1 cellular context compared by ENCODE assay signal in genomic region chr19:11293468-11294389, GRCh38.
TF ChIP-seq lines count a peak whose summit lies in the region.

No MANE protein-coding gene starts in this region.

TF ChIP-seq in K562, 482 proteins besides CTCF, POLR2A, EP300 and RAD21 (continued from another document and continues in another):
- TF ChIP-seq, protein P1, sequence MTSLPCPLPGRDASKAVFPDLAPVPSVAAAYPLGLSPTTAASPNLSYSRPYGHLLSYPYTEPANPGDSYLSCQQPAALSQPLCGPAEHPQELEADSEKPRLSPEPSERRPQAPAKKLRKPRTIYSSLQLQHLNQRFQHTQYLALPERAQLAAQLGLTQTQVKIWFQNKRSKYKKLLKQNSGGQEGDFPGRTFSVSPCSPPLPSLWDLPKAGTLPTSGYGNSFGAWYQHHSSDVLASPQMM (CRISPR knock-in tag; IDR thresholded peaks at IDR 0.05) = no peak
- no peak for TF ChIP-seq ATF1 (CRISPR knock-in tag; IDR thresholded peaks at IDR 0.05)
- peak; percentile 55; the same call in 1 of the 2 replicates for TF ChIP-seq ATF1 (tag; IDR thresholded peaks at IDR 0.05)
- peak; percentile 82 for TF ChIP-seq ARID2 (IDR thresholded peaks at IDR 0.05)
- peak; percentile 97 for TF ChIP-seq DEAF1 (CRISPR knock-in tag; IDR thresholded peaks at IDR 0.05)
- no peak for TF ChIP-seq ZC3H4 (CRISPR knock-in tag; IDR thresholded peaks at IDR 0.05; ENCODE audit: borderline replicate concordance)
- TF ChIP-seq ZNF174 (CRISPR knock-in tag; IDR thresholded peaks at IDR 0.05) = no peak
- TF ChIP-seq C11orf30 (IDR thresholded peaks at IDR 0.05; ENCODE audit: low read depth) = no peak
- TF ChIP-seq ZNF740 (CRISPR knock-in tag; IDR thresholded peaks at IDR 0.05) = no peak
- TF ChIP-seq ZNF740 (tag; IDR thresholded peaks at IDR 0.05) = no peak
- TF ChIP-seq SUPT5H (IDR thresholded peaks at IDR 0.05) = no peak
- TF ChIP-seq ZNF785 (CRISPR knock-in tag; IDR thresholded peaks at IDR 0.05) = no peak
- TF ChIP-seq CEBPZ (IDR thresholded peaks at IDR 0.05; ENCODE audit: borderline replicate concordance, low read depth, low read length) = no peak
- TF ChIP-seq RBFOX2 (IDR thresholded peaks at IDR 0.05; ENCODE audit: low read depth, low read length) = no peak
- no peak for TF ChIP-seq MCM3 (IDR thresholded peaks at IDR 0.05)
- TF ChIP-seq ZSCAN29 (IDR thresholded peaks at IDR 0.05) = no peak
- TF ChIP-seq MIER1 (IDR thresholded peaks at IDR 0.05; ENCODE audit: low read depth) = no peak
- no peak for TF ChIP-seq NR2C2 (CRISPR knock-in tag; IDR thresholded peaks at IDR 0.05)
- no peak; the same call in 1 of the 2 replicates for TF ChIP-seq NR2C2 (tag; IDR thresholded peaks at IDR 0.05)
- TF ChIP-seq, protein P2, sequence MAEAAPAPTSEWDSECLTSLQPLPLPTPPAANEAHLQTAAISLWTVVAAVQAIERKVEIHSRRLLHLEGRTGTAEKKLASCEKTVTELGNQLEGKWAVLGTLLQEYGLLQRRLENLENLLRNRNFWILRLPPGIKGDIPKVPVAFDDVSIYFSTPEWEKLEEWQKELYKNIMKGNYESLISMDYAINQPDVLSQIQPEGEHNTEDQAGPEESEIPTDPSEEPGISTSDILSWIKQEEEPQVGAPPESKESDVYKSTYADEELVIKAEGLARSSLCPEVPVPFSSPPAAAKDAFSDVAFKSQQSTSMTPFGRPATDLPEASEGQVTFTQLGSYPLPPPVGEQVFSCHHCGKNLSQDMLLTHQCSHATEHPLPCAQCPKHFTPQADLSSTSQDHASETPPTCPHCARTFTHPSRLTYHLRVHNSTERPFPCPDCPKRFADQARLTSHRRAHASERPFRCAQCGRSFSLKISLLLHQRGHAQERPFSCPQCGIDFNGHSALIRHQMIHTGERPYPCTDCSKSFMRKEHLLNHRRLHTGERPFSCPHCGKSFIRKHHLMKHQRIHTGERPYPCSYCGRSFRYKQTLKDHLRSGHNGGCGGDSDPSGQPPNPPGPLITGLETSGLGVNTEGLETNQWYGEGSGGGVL (CRISPR knock-in tag; IDR thresholded peaks at IDR 0.05) = no peak
- TF ChIP-seq ZNF224 (CRISPR knock-in tag; IDR thresholded peaks at IDR 0.05) = no peak
- no peak for TF ChIP-seq SRSF9 (IDR thresholded peaks at IDR 0.05; ENCODE audit: borderline replicate concordance, low read depth, low read length)
- TF ChIP-seq CREBBP (IDR thresholded peaks at IDR 0.05; ENCODE audit: low read depth, low read length) = no peak
- TF ChIP-seq THRB (CRISPR knock-in tag; conservative IDR thresholded peaks at IDR 0.05) = no peak
- no peak for TF ChIP-seq ELF1 (tag; IDR thresholded peaks at IDR 0.05)
- TF ChIP-seq ATF2 (CRISPR knock-in tag; IDR thresholded peaks at IDR 0.05) = no peak
- TF ChIP-seq TAF1 (IDR thresholded peaks at IDR 0.05; ENCODE audit: control insufficient read depth, extremely low read depth, insufficient read depth, low read length, severe bottlenecking) = no peak
- peak; percentile 20 for TF ChIP-seq CCNT2 (IDR thresholded peaks at IDR 0.05; ENCODE audit: borderline replicate concordance, extremely low read depth, insufficient read length, low read depth, low read length)
- no peak for TF ChIP-seq NR1H2 (CRISPR knock-in tag; IDR thresholded peaks at IDR 0.05)
- TF ChIP-seq, protein P3, sequence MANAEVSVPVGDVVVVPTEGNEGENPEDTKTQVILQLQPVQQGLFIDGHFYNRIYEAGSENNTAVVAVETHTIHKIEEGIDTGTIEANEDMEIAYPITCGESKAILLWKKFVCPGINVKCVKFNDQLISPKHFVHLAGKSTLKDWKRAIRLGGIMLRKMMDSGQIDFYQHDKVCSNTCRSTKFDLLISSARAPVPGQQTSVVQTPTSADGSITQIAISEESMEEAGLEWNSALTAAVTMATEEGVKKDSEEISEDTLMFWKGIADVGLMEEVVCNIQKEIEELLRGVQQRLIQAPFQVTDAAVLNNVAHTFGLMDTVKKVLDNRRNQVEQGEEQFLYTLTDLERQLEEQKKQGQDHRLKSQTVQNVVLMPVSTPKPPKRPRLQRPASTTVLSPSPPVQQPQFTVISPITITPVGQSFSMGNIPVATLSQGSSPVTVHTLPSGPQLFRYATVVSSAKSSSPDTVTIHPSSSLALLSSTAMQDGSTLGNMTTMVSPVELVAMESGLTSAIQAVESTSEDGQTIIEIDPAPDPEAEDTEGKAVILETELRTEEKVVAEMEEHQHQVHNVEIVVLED (CRISPR knock-in tag; IDR thresholded peaks at IDR 0.05) = no peak
- TF ChIP-seq, protein P4, sequence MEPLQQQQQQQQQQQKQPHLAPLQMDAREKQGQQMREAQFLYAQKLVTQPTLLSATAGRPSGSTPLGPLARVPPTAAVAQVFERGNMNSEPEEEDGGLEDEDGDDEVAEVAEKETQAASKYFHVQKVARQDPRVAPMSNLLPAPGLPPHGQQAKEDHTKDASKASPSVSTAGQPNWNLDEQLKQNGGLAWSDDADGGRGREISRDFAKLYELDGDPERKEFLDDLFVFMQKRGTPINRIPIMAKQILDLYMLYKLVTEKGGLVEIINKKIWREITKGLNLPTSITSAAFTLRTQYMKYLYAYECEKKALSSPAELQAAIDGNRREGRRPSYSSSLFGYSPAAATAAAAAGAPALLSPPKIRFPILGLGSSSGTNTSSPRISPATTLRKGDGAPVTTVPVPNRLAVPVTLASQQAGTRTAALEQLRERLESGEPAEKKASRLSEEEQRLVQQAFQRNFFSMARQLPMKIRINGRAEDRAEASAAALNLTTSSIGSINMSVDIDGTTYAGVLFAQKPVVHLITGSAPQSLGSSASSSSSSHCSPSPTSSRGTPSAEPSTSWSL (CRISPR knock-in tag; IDR thresholded peaks at IDR 0.05; ENCODE audit: borderline replicate concordance) = no peak
- TF ChIP-seq HDGF (IDR thresholded peaks at IDR 0.05) = no peak
- TF ChIP-seq, protein P5, sequence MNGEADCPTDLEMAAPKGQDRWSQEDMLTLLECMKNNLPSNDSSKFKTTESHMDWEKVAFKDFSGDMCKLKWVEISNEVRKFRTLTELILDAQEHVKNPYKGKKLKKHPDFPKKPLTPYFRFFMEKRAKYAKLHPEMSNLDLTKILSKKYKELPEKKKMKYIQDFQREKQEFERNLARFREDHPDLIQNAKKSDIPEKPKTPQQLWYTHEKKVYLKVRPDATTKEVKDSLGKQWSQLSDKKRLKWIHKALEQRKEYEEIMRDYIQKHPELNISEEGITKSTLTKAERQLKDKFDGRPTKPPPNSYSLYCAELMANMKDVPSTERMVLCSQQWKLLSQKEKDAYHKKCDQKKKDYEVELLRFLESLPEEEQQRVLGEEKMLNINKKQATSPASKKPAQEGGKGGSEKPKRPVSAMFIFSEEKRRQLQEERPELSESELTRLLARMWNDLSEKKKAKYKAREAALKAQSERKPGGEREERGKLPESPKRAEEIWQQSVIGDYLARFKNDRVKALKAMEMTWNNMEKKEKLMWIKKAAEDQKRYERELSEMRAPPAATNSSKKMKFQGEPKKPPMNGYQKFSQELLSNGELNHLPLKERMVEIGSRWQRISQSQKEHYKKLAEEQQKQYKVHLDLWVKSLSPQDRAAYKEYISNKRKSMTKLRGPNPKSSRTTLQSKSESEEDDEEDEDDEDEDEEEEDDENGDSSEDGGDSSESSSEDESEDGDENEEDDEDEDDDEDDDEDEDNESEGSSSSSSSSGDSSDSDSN (IDR thresholded peaks at IDR 0.05; ENCODE audit: borderline replicate concordance in 1 of 2, low read depth in 2 of 2, low read length in 2 of 2) = no peak
- TF ChIP-seq, protein P6, sequence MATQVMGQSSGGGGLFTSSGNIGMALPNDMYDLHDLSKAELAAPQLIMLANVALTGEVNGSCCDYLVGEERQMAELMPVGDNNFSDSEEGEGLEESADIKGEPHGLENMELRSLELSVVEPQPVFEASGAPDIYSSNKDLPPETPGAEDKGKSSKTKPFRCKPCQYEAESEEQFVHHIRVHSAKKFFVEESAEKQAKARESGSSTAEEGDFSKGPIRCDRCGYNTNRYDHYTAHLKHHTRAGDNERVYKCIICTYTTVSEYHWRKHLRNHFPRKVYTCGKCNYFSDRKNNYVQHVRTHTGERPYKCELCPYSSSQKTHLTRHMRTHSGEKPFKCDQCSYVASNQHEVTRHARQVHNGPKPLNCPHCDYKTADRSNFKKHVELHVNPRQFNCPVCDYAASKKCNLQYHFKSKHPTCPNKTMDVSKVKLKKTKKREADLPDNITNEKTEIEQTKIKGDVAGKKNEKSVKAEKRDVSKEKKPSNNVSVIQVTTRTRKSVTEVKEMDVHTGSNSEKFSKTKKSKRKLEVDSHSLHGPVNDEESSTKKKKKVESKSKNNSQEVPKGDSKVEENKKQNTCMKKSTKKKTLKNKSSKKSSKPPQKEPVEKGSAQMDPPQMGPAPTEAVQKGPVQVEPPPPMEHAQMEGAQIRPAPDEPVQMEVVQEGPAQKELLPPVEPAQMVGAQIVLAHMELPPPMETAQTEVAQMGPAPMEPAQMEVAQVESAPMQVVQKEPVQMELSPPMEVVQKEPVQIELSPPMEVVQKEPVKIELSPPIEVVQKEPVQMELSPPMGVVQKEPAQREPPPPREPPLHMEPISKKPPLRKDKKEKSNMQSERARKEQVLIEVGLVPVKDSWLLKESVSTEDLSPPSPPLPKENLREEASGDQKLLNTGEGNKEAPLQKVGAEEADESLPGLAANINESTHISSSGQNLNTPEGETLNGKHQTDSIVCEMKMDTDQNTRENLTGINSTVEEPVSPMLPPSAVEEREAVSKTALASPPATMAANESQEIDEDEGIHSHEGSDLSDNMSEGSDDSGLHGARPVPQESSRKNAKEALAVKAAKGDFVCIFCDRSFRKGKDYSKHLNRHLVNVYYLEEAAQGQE (CRISPR knock-in tag; IDR thresholded peaks at IDR 0.05; ENCODE audit: low read depth) = 0 out of 2 replicates have a peak, but pooled peaks have one; percentile 54
- TF ChIP-seq CBFA2T2 (conservative IDR thresholded peaks at IDR 0.05) = no peak
- no peak for TF ChIP-seq TGIF2 (CRISPR knock-in tag; IDR thresholded peaks at IDR 0.05)
- peak; percentile 55 for TF ChIP-seq GABPA (tag; conservative IDR thresholded peaks at IDR 0.05; ENCODE audit: low read depth)
- no peak for TF ChIP-seq CBX3 (IDR thresholded peaks at IDR 0.05; ENCODE audit: borderline replicate concordance in 1 of 2, low read length in 2 of 2)
